ENCODE assay signal across 1 cellular context in genomic region chr10:285216-285967, GRCh38.
TF ChIP-seq lines count a peak whose summit lies in the region.

No MANE protein-coding gene starts in this region.

TF ChIP-seq in IMR-90, 13 proteins besides CTCF, POLR2A, EP300 and RAD21 (continued from another document):
- TF ChIP-seq SMC3 (IDR thresholded peaks at IDR 0.05; ENCODE audit: low read depth, low read length) (no peak), RFX5 (IDR thresholded peaks at IDR 0.05; ENCODE audit: low read depth, low read length) (no peak), NFE2L2 (IDR thresholded peaks at IDR 0.05; ENCODE audit: low read depth, low read length) (no peak)
